ENCODE assay signal across 8 cellular contexts in the genomic region with DNA sequence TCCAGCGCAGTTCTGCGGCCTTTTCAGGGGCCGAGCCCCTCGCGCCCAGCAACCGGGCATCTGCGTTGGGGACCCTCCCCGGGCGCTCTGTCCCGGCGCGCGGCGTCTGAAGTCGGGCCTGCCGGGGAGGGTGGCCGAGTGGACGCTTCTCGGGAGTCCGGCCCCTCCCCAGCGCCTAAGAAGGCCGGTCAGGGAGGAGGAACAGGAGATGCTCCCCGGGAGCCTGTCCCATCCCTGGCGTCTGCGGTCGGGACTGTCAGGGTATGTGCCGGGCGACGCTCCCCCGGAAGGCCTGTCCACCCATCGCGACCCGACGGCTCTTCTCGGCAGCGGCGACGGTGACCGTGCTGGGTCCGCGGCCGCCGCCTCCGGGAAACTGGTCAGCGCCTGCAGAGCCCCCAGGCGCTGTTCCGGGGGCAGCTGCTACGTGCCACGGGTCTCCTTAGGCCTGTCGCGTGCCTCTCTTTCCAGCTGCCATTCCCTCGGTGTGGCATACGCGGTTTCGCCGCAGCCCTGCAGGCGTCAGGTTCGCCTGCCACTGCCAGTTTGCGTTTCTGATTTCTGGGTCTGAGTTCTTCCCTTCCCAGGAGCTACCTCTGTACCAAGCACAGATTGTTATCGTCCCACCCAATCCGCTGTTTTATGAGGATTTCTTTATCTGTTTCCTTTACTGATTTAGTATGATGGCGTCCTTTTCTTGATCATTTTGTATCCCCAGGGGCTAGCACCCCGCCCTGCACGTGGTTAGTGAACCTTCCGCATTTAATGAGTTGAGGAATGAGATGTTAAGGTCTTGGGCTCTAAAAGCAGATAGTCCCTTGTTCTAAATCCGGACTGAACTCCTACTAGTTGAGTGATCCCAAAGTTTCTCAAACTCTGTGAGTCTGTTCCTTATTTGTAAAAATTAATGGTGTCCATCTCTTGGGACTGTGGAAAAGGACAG. TPM values are rescaled to one million over a fixed set of nuclear protein-coding genes. Genes with fewer than 3 reads are reported as not detected.
DNase-seq lines count a peak whose midpoint lies in the region; ATAC-seq and TF ChIP-seq lines count a peak whose summit lies in the region.

No MANE protein-coding gene starts in this region.

- 1 to 2% methylated on average over 17 to 19 of the region's 66 CpGs for WGBS in esophagus squamous epithelium, 2 donors

- peaks cover 0 to 75% (median 18%) of the 10 kb centered on the region in 3 donors for H3K4me1 ChIP-seq in esophagus squamous epithelium
- peaks cover 3 to 14% of the 10 kb centered on the region in 2 donors for H3K4me1 ChIP-seq in muscle layer of duodenum (ENCODE audit: control insufficient read depth in 1 of 2, insufficient read depth in 2 of 2, low read length in 2 of 2)

- peak overlapping the region; percentile 92 for H3K27ac Mint-ChIP-seq in activated T-cell treated with anti-CD3 and anti-CD28 coated beads, Interleukin-2, amount 50 U/mL, for 72 hours

- ATAC-seq in HG02678 (IDR thresholded peaks at IDR 0.05; ENCODE audit: unreplicated experiment), result peak; percentile 31
- ATAC-seq in activated T-cell treated with anti-CD3 and anti-CD28 coated beads, Interleukin-2, amount 50 U/mL, for 72 hours (replicated peaks in 1 of 2), result peak; percentile 55 to 56

- no peaks in the 10 kb centered on the region for H3K27me3 Mint-ChIP-seq in activated T-cell treated with anti-CD3 and anti-CD28 coated beads, Interleukin-2, amount 50 U/mL, for 72 hours (ENCODE audit: low read depth)

- no peak for TF ChIP-seq POLR2A in esophagus squamous epithelium (IDR thresholded peaks at IDR 0.05)

- TF ChIP-seq CTCF in esophagus squamous epithelium (IDR thresholded peaks at IDR 0.05), result peak in 2 of 6 experiments; percentile 3 to 21

- H3K27me3 ChIP-seq in esophagus squamous epithelium (no peaks in the 10 kb centered on the region), muscle layer of duodenum (ENCODE audit: low read depth, low read length) (no peaks in the 10 kb centered on the region)

- H3K9me3 ChIP-seq in esophagus squamous epithelium (no peaks in the 10 kb centered on the region), muscle layer of duodenum (ENCODE audit: control insufficient read depth in 1 of 2, low read length in 2 of 2) (no peaks in the 10 kb centered on the region)

- H3K9me3 Mint-ChIP-seq in activated T-cell treated with anti-CD3 and anti-CD28 coated beads, Interleukin-2, amount 50 U/mL, for 72 hours, result peaks cover 0 to 2% of the 10 kb centered on the region in 2 donors

- intact Hi-C loops in esophagus squamous epithelium (cut with DNase I), result no loop called here

- H3K4me3 ChIP-seq in esophagus squamous epithelium (peak overlapping the region; percentile 80 to 91 (median 85)), muscle layer of duodenum (ENCODE audit: low read depth in 1 of 2, low read length in 2 of 2) (peak overlapping the region; percentile 85 to 93)

- peaks cover 10 to 16% of the 10 kb centered on the region in 2 donors for H3K36me3 Mint-ChIP-seq in activated T-cell treated with anti-CD3 and anti-CD28 coated beads, Interleukin-2, amount 50 U/mL, for 72 hours (ENCODE audit: insufficient read depth in 2 of 2)

- peak overlapping the region; percentile 87 to 95 for H3K4me3 Mint-ChIP-seq in activated T-cell treated with anti-CD3 and anti-CD28 coated beads, Interleukin-2, amount 50 U/mL, for 72 hours

- H3K36me3 ChIP-seq in esophagus squamous epithelium (peaks cover 0 to 14% (median 0%) of the 10 kb centered on the region in 3 donors), muscle layer of duodenum (ENCODE audit: control insufficient read depth in 1 of 2, insufficient read depth in 2 of 2, low read length in 2 of 2) (peaks cover 8 to 14% of the 10 kb centered on the region in 2 donors)

- H3K27ac ChIP-seq in esophagus squamous epithelium (peak overlapping the region; percentile 94 to 97 (median 94)), muscle layer of duodenum (ENCODE audit: low read length) (peak overlapping the region; percentile 94), temporal lobe (ENCODE audit: low read depth, low read length) (peak overlapping the region; percentile 92)

- DNase-seq in NCI-H2107 treated with DMSO at 0.1 percent for 48 hours (lab: John Stamatoyannopoulos, UW; ENCODE audit: unreplicated experiment), result peak; percentile 13
- DNase-seq in NCI-H2107 (lab: John Stamatoyannopoulos, UW), result no peak
- DNase-seq in NCI-H526 treated with DMSO at 0.1 percent for 48 hours (lab: John Stamatoyannopoulos, UW), result peak; percentile 15
- DNase-seq in activated T-cell treated with anti-CD3 and anti-CD28 coated beads, Interleukin-2, amount 50 U/mL, for 72 hours, result peak; percentile 31 to 45
- DNase-seq in esophagus squamous epithelium (lab: John Stamatoyannopoulos, UW), result no peak

- H3K4me1 Mint-ChIP-seq in activated T-cell treated with anti-CD3 and anti-CD28 coated beads, Interleukin-2, amount 50 U/mL, for 72 hours (ENCODE audit: low read depth), result peaks cover 66% of the 10 kb centered on the region

RNA-seq across cellular contexts. Expression of a gene that starts 0.8 kb away (rescaled TPM):
- total RNA-seq in activated T-cell treated with anti-CD3 and anti-CD28 coated beads, Interleukin-2, amount 50 U/mL, for 72 hours, result 10 to 100 TPM in 1 of 2 donors, 1 to 10 TPM in 1; 6.6 to 10.2 TPM
- 10 to 100 TPM in 1 of 4 donors, 1 to 10 TPM in 3; 4.2 to 12.4 (median 6.5) TPM for total RNA-seq in esophagus squamous epithelium
- total RNA-seq in temporal lobe, result 35.4 TPM

RNA-seq across cellular contexts. Expression of a gene that starts 22.7 kb away (rescaled TPM):
- 1 to 10 TPM in 1 of 2 donors, under 1 TPM in 1; 0.79 to 2.7 TPM for total RNA-seq in activated T-cell treated with anti-CD3 and anti-CD28 coated beads, Interleukin-2, amount 50 U/mL, for 72 hours
- total RNA-seq in esophagus squamous epithelium, result 10 to 100 TPM in 1 of 4 donors, 1 to 10 TPM in 2, under 1 TPM in 1; 0.61 to 12.3 (median 2.6) TPM
- total RNA-seq in temporal lobe, result 3.7 TPM

RNA-seq across cellular contexts. Expression of a gene that starts 37.3 kb away (rescaled TPM):
- total RNA-seq in activated T-cell treated with anti-CD3 and anti-CD28 coated beads, Interleukin-2, amount 50 U/mL, for 72 hours, result not detected
- total RNA-seq in esophagus squamous epithelium (not detected), temporal lobe (0.49 TPM)

Comparison
In these comparisons a context has a peak if more than half of its experiments do, and no peak if none do; other contexts are left out.
1. DNase-seq: peak in NCI-H2107 treated with DMSO at 0.1 percent for 48 hours (single experiment), NCI-H526 treated with DMSO at 0.1 percent for 48 hours (single experiment) and activated T-cell treated with anti-CD3 and anti-CD28 coated beads, Interleukin-2, amount 50 U/mL, for 72 hours (2 of 2); none in NCI-H2107 (single experiment) and esophagus squamous epithelium (single experiment).
2. Peak in every context shown above with its lines, with median percentiles within 50 percentile points of each other: H3K27ac ChIP-seq.